In the genomic region with DNA sequence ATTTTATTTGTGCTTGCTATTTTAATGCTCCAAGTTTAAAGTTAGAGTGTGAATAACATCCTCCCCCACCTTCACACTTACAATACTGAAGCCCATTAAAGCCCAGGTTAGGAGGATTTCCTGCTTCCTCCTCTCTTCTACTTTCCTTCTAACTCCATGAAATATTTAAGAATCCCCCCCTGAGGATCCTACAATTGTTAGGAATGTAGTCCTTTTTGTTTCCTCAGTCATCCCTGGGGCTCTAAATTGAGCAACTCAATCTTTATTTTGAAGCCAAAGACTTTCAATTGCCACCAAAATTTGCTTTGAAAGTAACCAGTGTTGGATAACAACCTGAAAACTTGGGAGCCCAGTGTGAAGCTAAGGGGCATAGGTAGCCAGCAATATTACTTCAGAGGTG, we compare ENCODE assay signal across 18 cellular contexts.
DNase-seq lines count a peak whose midpoint lies in the region; ATAC-seq, FAIRE-seq and TF ChIP-seq lines count a peak whose summit lies in the region.
"Had no signal": no experiment of that assay in that cellular context is flagged by ENCODE, and none has a peak within 500 bp of the region (broad histone marks: within the 10 kb centered on the region; RNA-seq: fewer than 3 reads in every experiment).

No MANE protein-coding gene starts in this region.

- no peak overlapping the region for H4K5ac ChIP-seq in H1 (ENCODE audit: insufficient read length, low read depth, low read length)

- TF ChIP-seq POLR2A in H1 (IDR thresholded peaks at IDR 0.05; ENCODE audit: control extremely low read depth in 1 of 2, low read depth in 2 of 2, low read length in 2 of 2) (no peak), testis (IDR thresholded peaks at IDR 0.05) (no peak)

- no peak overlapping the region for H2BK12ac ChIP-seq in H1 (ENCODE audit: low read depth, low read length)
- no peak overlapping the region for H2BK12ac ChIP-seq in neuronal stem cell (ENCODE audit: low read length)

- DNase-seq in H1 (ENCODE audit: low read depth in 1 of 2, low spot score in 2 of 2) (peak in 1 of 2 experiments; percentile 1), iPS DF 6.9 (ENCODE audit: low read depth, low spot score) (peak; percentile 5), neuronal stem cell (ENCODE audit: low spot score) (no peak), AML-193 (lab: John Stamatoyannopoulos, UW) (no peak), KG1 (lab: John Stamatoyannopoulos, UW) (no peak), testis (no peak)
- DNase-seq: BE2C; CD4-positive, alpha-beta memory T cell; DMS79; GOT3; HCEC 1CT; HFFc6 had no signal

- no peak overlapping the region for H3K14ac ChIP-seq in H1 (ENCODE audit: insufficient read length)
- no peak overlapping the region for H3K14ac ChIP-seq in neuronal stem cell (ENCODE audit: low read length)

- no peaks in the 10 kb centered on the region for H3K79me1 ChIP-seq in H1 (ENCODE audit: low read depth, low read length)
- no peaks in the 10 kb centered on the region for H3K79me1 ChIP-seq in neuronal stem cell (ENCODE audit: low read depth, low read length)

- H4K20me1 ChIP-seq in H1 (replicated peaks in 1 of 2; ENCODE audit: control insufficient read depth in 1 of 2, insufficient read depth in 2 of 2, low read length in 2 of 2), result no peaks in the 10 kb centered on the region

- no peaks in the 10 kb centered on the region for H3K79me2 ChIP-seq in H1 (ENCODE audit: control insufficient read depth in 1 of 2, insufficient read depth in 2 of 2, low read length in 2 of 2)

- peak overlapping the region; percentile 33; the same call in 1 of the 2 replicates for H3K4me3 ChIP-seq in HUES48 (ENCODE audit: low read depth, low read length)
- H3K4me3 ChIP-seq in H1 (ENCODE audit: extremely low read depth in 1 of 4, insufficient read depth in 2 of 4, low read depth in 3 of 4, low read length in 4 of 4), result no peak overlapping the region
- H3K4me3 ChIP-seq in iPS DF 6.9 (ENCODE audit: low read length), result no peak overlapping the region
- H3K4me3 ChIP-seq in neuronal stem cell (ENCODE audit: low read length in 2 of 2), result no peak overlapping the region
- no peak overlapping the region for H3K4me3 ChIP-seq in testis

- no peak overlapping the region for H2BK20ac ChIP-seq in H1 (ENCODE audit: low read length)

- intact Hi-C loops in testis (cut with DNase I; ENCODE audit: low total_unique reads), result no loop called here

- H3K9ac ChIP-seq in HUES48 (ENCODE audit: low read depth, low read length) (no peak overlapping the region), H1 (replicated peaks in 1 of 4; ENCODE audit: extremely low read depth in 1 of 4, low read depth in 3 of 4, low read length in 3 of 4) (no peak overlapping the region), neuronal stem cell (ENCODE audit: low read depth, low read length, poor library complexity) (no peak overlapping the region)

- H2AK5ac ChIP-seq in H1 (ENCODE audit: low read depth, low read length), result no peak overlapping the region
- no peak overlapping the region for H2AK5ac ChIP-seq in neuronal stem cell (ENCODE audit: low read depth, low read length)

- TF ChIP-seq RAD21 in H1 (IDR thresholded peaks at IDR 0.05 in 1 of 2, conservative IDR thresholded peaks at IDR 0.05 in 1 of 2; ENCODE audit: low read depth in 2 of 2, low read length in 2 of 2), result no peak

- H3K23ac ChIP-seq in H1 (ENCODE audit: insufficient read length) (no peak overlapping the region), neuronal stem cell (ENCODE audit: low read depth, low read length, poor library complexity) (no peak overlapping the region)

- H4K8ac ChIP-seq in H1 (ENCODE audit: extremely low read depth, insufficient read depth, low read length) (no peak overlapping the region), neuronal stem cell (ENCODE audit: low read depth, low read length) (no peak overlapping the region)

- H2BK5ac ChIP-seq in H1 (ENCODE audit: low read depth, low read length) (no peak overlapping the region), neuronal stem cell (ENCODE audit: low read length) (no peak overlapping the region)

- TF ChIP-seq EP300 in H1 (IDR thresholded peaks at IDR 0.05; ENCODE audit: borderline replicate concordance in 1 of 2, low read depth in 2 of 2, low read length in 2 of 2), result no peak

- H4K91ac ChIP-seq in H1 (replicated peaks; ENCODE audit: insufficient read length, low read length) (no peak overlapping the region), neuronal stem cell (ENCODE audit: low read depth, low read length, poor library complexity) (no peak overlapping the region)

- H3K23me2 ChIP-seq in H1 (ENCODE audit: low read depth, low read length), result no peaks in the 10 kb centered on the region

- H3K56ac ChIP-seq in H1 (replicated peaks; ENCODE audit: insufficient read length, low read depth, low read length), result no peak overlapping the region

- no peaks in the 10 kb centered on the region for H3K27me3 ChIP-seq in HUES48 (ENCODE audit: control insufficient read depth, insufficient read depth, low read length)
- no peaks in the 10 kb centered on the region for H3K27me3 ChIP-seq in H1 (replicated peaks in 1 of 4; ENCODE audit: control insufficient read depth in 3 of 4, extremely low read depth in 1 of 4, insufficient read depth in 3 of 4, low read length in 3 of 4)
- no peaks in the 10 kb centered on the region for H3K27me3 ChIP-seq in iPS DF 6.9 (ENCODE audit: control insufficient read depth, insufficient read depth, low read length)
- H3K27me3 ChIP-seq in neuronal stem cell (ENCODE audit: control insufficient read depth in 3 of 3, insufficient read depth in 3 of 3, low read depth in 1 of 3, low read length in 3 of 3), result no peaks in the 10 kb centered on the region
- H3K27me3 ChIP-seq in testis, result no peaks in the 10 kb centered on the region
- H3K27me3 ChIP-seq: BE2C had no signal

- H3K27ac ChIP-seq in HUES48 (ENCODE audit: low read depth, low read length) (peak overlapping the region; percentile 62), H1 (ENCODE audit: low read depth, low read length) (no peak overlapping the region), iPS DF 6.9 (ENCODE audit: low read length) (no peak overlapping the region), neuronal stem cell (replicated peaks; ENCODE audit: low read length) (no peak overlapping the region), testis (no peak overlapping the region)
- H3K27ac ChIP-seq: C4-2B had no signal

- CTCF ChIA-PET in H1 (lab: Charles Lee; ENCODE audit: partially characterized antibody), result no interaction called here

- no peak for ATAC-seq in HG02973 (IDR thresholded peaks at IDR 0.05; ENCODE audit: unreplicated experiment)

- no peak overlapping the region for H3K4ac ChIP-seq in H1 (replicated peaks; ENCODE audit: insufficient read length, low read depth, low read length)
- no peak overlapping the region for H3K4ac ChIP-seq in neuronal stem cell (ENCODE audit: low read length)

- H2AFZ ChIP-seq in H1 (ENCODE audit: low read length), result no peak overlapping the region
- peak overlapping the region; percentile 41 for H2AFZ ChIP-seq in neuronal stem cell (ENCODE audit: low read length)

- H2BK15ac ChIP-seq in H1 (ENCODE audit: low read length) (no peak overlapping the region), neuronal stem cell (ENCODE audit: low read length) (no peak overlapping the region)

- H3K9me3 ChIP-seq in HUES48 (ENCODE audit: control insufficient read depth, insufficient read depth, low read length) (no peaks in the 10 kb centered on the region), H1 (ENCODE audit: insufficient read depth in 2 of 2, low read depth in 1 of 2, low read length in 1 of 2) (no peaks in the 10 kb centered on the region), iPS DF 6.9 (ENCODE audit: control insufficient read depth, insufficient read depth, low read length) (no peaks in the 10 kb centered on the region), neuronal stem cell (replicated peaks in 1 of 2; ENCODE audit: control insufficient read depth in 2 of 2, insufficient read depth in 1 of 2, low read depth in 1 of 2, low read length in 2 of 2) (no peaks in the 10 kb centered on the region), testis (no peaks in the 10 kb centered on the region)
- H3K9me3 ChIP-seq: BE2C had no signal

- H3K18ac ChIP-seq in H1 (ENCODE audit: extremely low read depth, low read length), result no peak overlapping the region
- H3K18ac ChIP-seq in neuronal stem cell (ENCODE audit: low read length), result no peak overlapping the region

- H3K4me1 ChIP-seq in HUES48 (ENCODE audit: control insufficient read depth, insufficient read depth, low read length) (peaks cover 27% of the 10 kb centered on the region), H1 (replicated peaks in 1 of 4; ENCODE audit: control insufficient read depth in 3 of 4, insufficient read depth in 4 of 4, low read length in 3 of 4) (no peaks in the 10 kb centered on the region; a peak in 1 of 7 replicates), iPS DF 6.9 (ENCODE audit: control insufficient read depth, insufficient read depth, low read length) (no peaks in the 10 kb centered on the region), neuronal stem cell (ENCODE audit: control insufficient read depth in 2 of 2, insufficient read depth in 1 of 2, low read depth in 1 of 2, low read length in 2 of 2) (no peaks in the 10 kb centered on the region), testis (no peaks in the 10 kb centered on the region)
- H3K4me1 ChIP-seq: BE2C had no signal

- FAIRE-seq in H1 (lab: Jason Lieb, UNC), result no peak
- FAIRE-seq: A204.1, G401.6, GM12891 had no signal

- no peak for TF ChIP-seq CTCF in H1 (IDR thresholded peaks at IDR 0.05; ENCODE audit: control extremely low read depth in 1 of 3, insufficient read depth in 1 of 3, low read depth in 1 of 3, low read length in 3 of 3)
- no peak for TF ChIP-seq CTCF in testis (IDR thresholded peaks at IDR 0.05)

- H3K36me3 ChIP-seq in HUES48 (ENCODE audit: control insufficient read depth, insufficient read depth, low read length), result no peaks in the 10 kb centered on the region
- H3K36me3 ChIP-seq in H1 (ENCODE audit: control insufficient read depth in 2 of 4, insufficient read depth in 4 of 4, low read length in 3 of 4), result no peaks in the 10 kb centered on the region
- H3K36me3 ChIP-seq in iPS DF 6.9 (ENCODE audit: control insufficient read depth, insufficient read depth, low read length), result no peaks in the 10 kb centered on the region
- no peaks in the 10 kb centered on the region for H3K36me3 ChIP-seq in neuronal stem cell (replicated peaks in 1 of 2; ENCODE audit: control insufficient read depth in 2 of 2, insufficient read depth in 2 of 2, low read length in 2 of 2)
- no peaks in the 10 kb centered on the region for H3K36me3 ChIP-seq in testis (ENCODE audit: low read depth, missing control alignments)
- H3K36me3 ChIP-seq: BE2C had no signal

- POLR2A ChIA-PET in H1 (lab: Charles Lee; ENCODE audit: partially characterized antibody), result no interaction called here

- H3K4me2 ChIP-seq in H1 (ENCODE audit: insufficient read depth in 1 of 2, low read depth in 2 of 2, low read length in 2 of 2) (no peak overlapping the region), neuronal stem cell (ENCODE audit: insufficient read depth, low read length, poor library complexity, severe bottlenecking) (no peak overlapping the region)

- H2BK120ac ChIP-seq in H1 (replicated peaks; ENCODE audit: low read depth, low read length) (no peak overlapping the region), neuronal stem cell (ENCODE audit: low read depth, low read length) (no peak overlapping the region)

TF ChIP-seq in H1, 55 proteins besides CTCF, POLR2A, EP300 and RAD21 (continues in another document):
- no peak for TF ChIP-seq EZH2 (IDR thresholded peaks at IDR 0.05; ENCODE audit: low read depth, low read length, severe bottlenecking)
- no peak for TF ChIP-seq MAFK (IDR thresholded peaks at IDR 0.05; ENCODE audit: low read depth, low read length)
- TF ChIP-seq JUN (IDR thresholded peaks at IDR 0.05; ENCODE audit: low read depth, low read length), result no peak
